ENCODE assay signal across 25 cellular contexts in the genomic region with DNA sequence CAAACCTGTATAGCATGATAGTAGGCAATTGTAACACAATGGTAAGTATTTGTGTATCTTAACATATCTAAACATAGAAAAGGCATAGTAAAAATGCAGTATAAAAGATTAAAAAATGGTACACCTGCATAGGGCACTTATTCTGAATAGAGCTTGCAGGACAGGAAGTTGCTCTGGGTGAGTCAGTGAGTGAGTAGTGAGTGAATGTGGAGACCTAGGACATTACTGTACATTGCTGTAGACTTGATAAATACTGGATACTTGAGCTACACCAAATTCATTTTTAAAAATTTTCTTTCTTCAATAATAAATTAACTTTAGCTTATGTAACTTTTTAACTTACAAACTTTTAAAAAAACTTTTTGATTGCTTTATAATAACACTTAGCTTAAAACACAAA.
A peak's percentile ranks its signal among the peaks of the same experiment; 100 is the strongest.
DNase-seq lines count a peak whose midpoint lies in the region; ATAC-seq, FAIRE-seq and TF ChIP-seq lines count a peak whose summit lies in the region.
"Had no signal": no experiment of that assay in that cellular context is flagged by ENCODE, and none has a peak within 500 bp of the region (broad histone marks: within the 10 kb centered on the region; RNA-seq: fewer than 3 reads in every experiment).

No MANE protein-coding gene starts in this region.

- no peaks in the 10 kb centered on the region for H3K27me3 Mint-ChIP-seq in MCF 10A (ENCODE audit: insufficient read depth, unreplicated experiment)
- H3K27me3 Mint-ChIP-seq: IgD-negative memory B cell had no signal

- TF ChIP-seq EP300 in transverse colon (IDR thresholded peaks at IDR 0.05; ENCODE audit: low read depth) = no peak

- CTCF ChIA-PET in MCF 10A (lab: Yijun Ruan, JAX) = interaction anchor here (0.7 kb wide), 1 partner anchor 353 kb away, joined by 3 read pairs; no protein-coding TSS in a partner anchor

- H3K4me1 Mint-ChIP-seq in MCF 10A (ENCODE audit: insufficient read depth, unreplicated experiment) = peaks cover 5% of the 10 kb centered on the region
- H3K4me1 Mint-ChIP-seq: IgD-negative memory B cell, immature natural killer cell had no signal

- H3K4me3 Mint-ChIP-seq in MCF 10A (ENCODE audit: unreplicated experiment) = no peak overlapping the region
- H3K4me3 Mint-ChIP-seq: CD4-positive, CD25-positive, alpha-beta regulatory T cell; GM23338; IgD-negative memory B cell; immature natural killer cell; naive thymus-derived CD4-positive, alpha-beta T cell; T-helper 2 cell treated with Interferon-gamma antibody and Interleukin-4, amounts not matched to agents 5 μg/mL and 100 μg/mL, for 36 hours had no signal

- H3K27ac ChIP-seq in breast epithelium = no peak overlapping the region
- H3K27ac ChIP-seq in epithelial cell of prostate = peak overlapping the region; percentile 87
- no peak overlapping the region for H3K27ac ChIP-seq in transverse colon
- H3K27ac ChIP-seq: colonic mucosa, SJSA1 had no signal

- FAIRE-seq in GM12891 (lab: Jason Lieb, UNC) = no peak
- FAIRE-seq: endometrium had no signal

- peak overlapping the region; percentile 51 for H3K27ac Mint-ChIP-seq in MCF 10A (ENCODE audit: low read depth, unreplicated experiment)
- H3K27ac Mint-ChIP-seq: CD4-positive, CD25-positive, alpha-beta regulatory T cell; GM23338; immature natural killer cell; naive thymus-derived CD4-positive, alpha-beta T cell; T-helper 2 cell treated with Interferon-gamma antibody and Interleukin-4, amounts not matched to agents 5 μg/mL and 100 μg/mL, for 36 hours had no signal

- no peaks in the 10 kb centered on the region for H3K9me3 ChIP-seq in breast epithelium
- no peaks in the 10 kb centered on the region for H3K9me3 ChIP-seq in transverse colon
- H3K9me3 ChIP-seq: colonic mucosa, SJSA1 had no signal

- TF ChIP-seq POLR2A in breast epithelium (IDR thresholded peaks at IDR 0.05) = no peak
- TF ChIP-seq POLR2A in transverse colon (IDR thresholded peaks at IDR 0.05) = no peak
- no peak for TF ChIP-seq POLR2A in GM12891 (IDR thresholded peaks at IDR 0.05; ENCODE audit: low read depth, low read length)

- ATAC-seq in GM21515 (IDR thresholded peaks at IDR 0.05; ENCODE audit: unreplicated experiment) = no peak
- ATAC-seq: GM23338; naive thymus-derived CD4-positive, alpha-beta T cell; sciatic nerve had no signal

- no peaks in the 10 kb centered on the region for H3K36me3 Mint-ChIP-seq in MCF 10A (ENCODE audit: insufficient read depth, unreplicated experiment)
- H3K36me3 Mint-ChIP-seq: CD4-positive, CD25-positive, alpha-beta regulatory T cell; IgD-negative memory B cell; immature natural killer cell; naive thymus-derived CD4-positive, alpha-beta T cell had no signal

- TF ChIP-seq CTCF in MCF 10A (IDR thresholded peaks at IDR 0.05; ENCODE audit: unreplicated experiment) = no peak
- no peak for TF ChIP-seq CTCF in breast epithelium (IDR thresholded peaks at IDR 0.05)
- TF ChIP-seq CTCF in transverse colon (IDR thresholded peaks at IDR 0.05) = no peak

- H3K4me1 ChIP-seq in breast epithelium (no peaks in the 10 kb centered on the region), transverse colon (no peaks in the 10 kb centered on the region)
- H3K4me1 ChIP-seq: colonic mucosa had no signal

- BruUV-seq in MCF 10A (replicated peaks; lab: Mats Ljungman, UMichigan) = no TSS peak

- POLR2A ChIA-PET in MCF 10A (lab: Yijun Ruan, JAX) = interaction anchor here (0.6 kb wide), 1 partner anchor 266 kb away, joined by 3 read pairs; no protein-coding TSS in a partner anchor

- H3K4me3 ChIP-seq in breast epithelium = no peak overlapping the region
- H3K4me3 ChIP-seq in transverse colon = no peak overlapping the region
- H3K4me3 ChIP-seq: colonic mucosa, GM23338, lung, SJSA1 had no signal

- intact Hi-C loops in MCF 10A (cut with micrococcal nuclease) (no loop called here), breast epithelium (cut with DNase I; ENCODE audit: low total_unique reads) (no loop called here), transverse colon (cut with DNase I; ENCODE audit: low total_unique reads) (no loop called here)

- DNase-seq in MCF 10A (ENCODE audit: unreplicated experiment) (peak; percentile 40), breast epithelium (ENCODE audit: low spot score in 2 of 2) (no peak), RPMI7951 (ENCODE audit: low read depth) (peak; percentile 26), epithelial cell of prostate (ENCODE audit: low read depth, low spot score) (no peak), transverse colon (no peak), GM12891 (ENCODE audit: insufficient read length, low spot score) (no peak), midbrain (lab: John Stamatoyannopoulos, UW) (no peak)
- DNase-seq: activated effector memory CD4-positive, alpha-beta T cell treated with Interleukin-2 at 50 U/mL for 16 hours; aorta; CD4-positive, CD25-positive, alpha-beta regulatory T cell; colonic mucosa; immature natural killer cell; naive thymus-derived CD4-positive, alpha-beta T cell; NCI-H1092 treated with DMSO at 0.1 percent for 48 hours; NCI-H526 treated with DMSO at 0.1 percent for 48 hours; stimulated activated naive CD4-positive, alpha-beta T cell treated with Interleukin-2 at 50 U/mL for 16 hours; trophoblast cell had no signal

- H3K36me3 ChIP-seq in breast epithelium = no peaks in the 10 kb centered on the region
- H3K36me3 ChIP-seq in transverse colon = no peaks in the 10 kb centered on the region
- H3K36me3 ChIP-seq: colonic mucosa, SJSA1 had no signal

- H3K27me3 ChIP-seq in breast epithelium = no peaks in the 10 kb centered on the region
- no peaks in the 10 kb centered on the region for H3K27me3 ChIP-seq in transverse colon
- H3K27me3 ChIP-seq: colonic mucosa, SJSA1 had no signal

- no peaks in the 10 kb centered on the region for H3K9me3 Mint-ChIP-seq in MCF 10A (ENCODE audit: unreplicated experiment)
- H3K9me3 Mint-ChIP-seq: CD4-positive, CD25-positive, alpha-beta regulatory T cell; GM23338; IgD-negative memory B cell; immature natural killer cell; naive thymus-derived CD4-positive, alpha-beta T cell; T-helper 2 cell treated with Interferon-gamma antibody and Interleukin-4, amounts not matched to agents 5 μg/mL and 100 μg/mL, for 36 hours had no signal

- in situ Hi-C loops in transverse colon (cut with MboI; ENCODE audit: low pct_ligation_motif_present in 1 of 4, low pct_unique_long_range_greater_than_20kb in 1 of 4, low sequenced_read_pairs in 3 of 4) = no loop called here

TF ChIP-seq in GM12891, 5 proteins besides CTCF, POLR2A, EP300 and RAD21:
- TF ChIP-seq POU2F2 (IDR thresholded peaks at IDR 0.05; ENCODE audit: low read depth, low read length) (no peak), POLR2AphosphoS5 (IDR thresholded peaks at IDR 0.05; ENCODE audit: low read depth, low read length) (no peak)
TF ChIP-seq in GM12891: peak in this region for 0.

Comparison
In these comparisons a context has a peak if more than half of its experiments do, and no peak if none do; other contexts are left out.
1. DNase-seq: peak in MCF 10A (single experiment) and RPMI7951 (single experiment); none in breast epithelium (0 of 2), epithelial cell of prostate (single experiment), transverse colon (single experiment), GM12891 (single experiment) and midbrain (single experiment).